Comparison of ENCODE assay signal across 25 cellular contexts in the genomic region with DNA sequence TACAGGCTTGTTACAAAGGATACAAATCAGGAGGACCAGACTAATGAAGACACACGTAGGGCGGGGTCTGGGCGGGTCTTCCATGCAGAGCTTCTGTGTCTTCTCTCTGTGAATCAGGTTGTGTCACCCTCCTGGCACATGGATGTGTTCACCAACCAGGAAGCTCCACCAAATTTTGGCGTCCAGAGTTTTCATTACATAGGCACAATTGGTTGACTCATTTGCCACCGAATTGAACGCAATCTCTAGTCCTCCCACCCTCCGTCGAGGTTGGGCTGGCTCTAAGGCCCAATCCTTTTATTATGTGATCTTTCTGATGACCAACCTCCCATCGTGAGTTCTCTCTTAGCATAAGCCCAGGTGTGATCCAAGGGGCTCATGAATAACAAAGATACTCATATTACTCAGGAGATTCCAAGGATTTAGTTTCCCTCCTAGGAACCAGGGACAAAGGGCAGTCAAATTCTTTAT. TPM values are rescaled to one million over a fixed set of nuclear protein-coding genes. Genes with fewer than 3 reads are reported as not detected.
A peak's percentile ranks its signal among the peaks of the same experiment; 100 is the strongest.
DNase-seq lines count a peak whose midpoint lies in the region; ATAC-seq lines count a peak whose summit lies in the region.
"Had no signal": no experiment of that assay in that cellular context is flagged by ENCODE, and none has a peak within 500 bp of the region (broad histone marks: within the 10 kb centered on the region; RNA-seq: fewer than 3 reads in every experiment).

No MANE protein-coding gene starts in this region.

- H3K27ac ChIP-seq in HUES48 (ENCODE audit: low read depth, low read length) = peak overlapping the region; percentile 96
- H3K27ac ChIP-seq in esophagus (ENCODE audit: low read depth in 2 of 2, low read length in 1 of 2) = peak overlapping the region; percentile 48 to 80
- peak overlapping the region; percentile 71 for H3K27ac ChIP-seq in thymus (ENCODE audit: low read depth)
- H3K27ac ChIP-seq: colonic mucosa, lower lobe of right lung, stomach had no signal

- 51 to 66% methylated on average over 9 of the region's 9 CpGs for WGBS in esophagus, 2 donors
- 86% methylated on average over 9 of the region's 9 CpGs for WGBS in thymus

- H3K4me3 ChIP-seq in HUES48 (ENCODE audit: low read depth, low read length) (peak overlapping the region; percentile 60), esophagus (ENCODE audit: low read depth in 1 of 2, low read length in 2 of 2) (no peak overlapping the region), thymus (ENCODE audit: low read length) (no peak overlapping the region)
- H3K4me3 ChIP-seq: colonic mucosa, lower lobe of right lung, stomach had no signal

- ATAC-seq in HG02870 (IDR thresholded peaks at IDR 0.05; ENCODE audit: unreplicated experiment) = no peak
- ATAC-seq: effector memory CD8-positive, alpha-beta T cell; HCT116; SK-N-SH treated with all-trans-retinoic acid at 6 μM for 48 hours had no signal

- H3K4me1 ChIP-seq in HUES48 (ENCODE audit: control insufficient read depth, insufficient read depth, low read length) (peaks cover 40% of the 10 kb centered on the region), esophagus (ENCODE audit: control insufficient read depth in 2 of 2, insufficient read depth in 2 of 2, low read length in 1 of 2) (peaks cover 5 to 9% of the 10 kb centered on the region in 2 donors), thymus (ENCODE audit: control insufficient read depth, insufficient read depth, low read length) (peaks cover 28% of the 10 kb centered on the region)
- H3K4me1 ChIP-seq: colonic mucosa had no signal

- peaks cover 29% of the 10 kb centered on the region for H3K36me3 ChIP-seq in HUES48 (ENCODE audit: control insufficient read depth, insufficient read depth, low read length)
- H3K36me3 ChIP-seq in esophagus (ENCODE audit: control insufficient read depth in 2 of 2, insufficient read depth in 2 of 2, low read length in 1 of 2) = no peaks in the 10 kb centered on the region
- H3K36me3 ChIP-seq in thymus (ENCODE audit: control insufficient read depth, insufficient read depth) = no peaks in the 10 kb centered on the region
- H3K36me3 ChIP-seq: colonic mucosa, lower lobe of right lung, stomach had no signal

- H3K9me3 ChIP-seq in HUES48 (ENCODE audit: control insufficient read depth, insufficient read depth, low read length) (peaks cover 31% of the 10 kb centered on the region), esophagus (ENCODE audit: control insufficient read depth in 2 of 2, insufficient read depth in 1 of 2, low read depth in 1 of 2, low read length in 1 of 2) (no peaks in the 10 kb centered on the region), thymus (ENCODE audit: control insufficient read depth) (peaks cover 2% of the 10 kb centered on the region)
- H3K9me3 ChIP-seq: colonic mucosa, lower lobe of right lung had no signal

- H3K9ac ChIP-seq in HUES48 (ENCODE audit: low read depth, low read length) = peak overlapping the region; percentile 71

- H3K27me3 ChIP-seq in HUES48 (ENCODE audit: control insufficient read depth, insufficient read depth, low read length) (no peaks in the 10 kb centered on the region), esophagus (ENCODE audit: control insufficient read depth in 1 of 2, insufficient read depth in 2 of 2, low read length in 2 of 2) (no peaks in the 10 kb centered on the region), thymus (ENCODE audit: control insufficient read depth, insufficient read depth) (no peaks in the 10 kb centered on the region)
- H3K27me3 ChIP-seq: colonic mucosa, stomach had no signal

- DNase-seq in iPS-NIHi7 (ENCODE audit: extremely low spot score) (peak; percentile 43), DMS79 (lab: John Stamatoyannopoulos, UW) (no peak)
- DNase-seq in activated CD4-positive, alpha-beta T cell treated with anti-CD3 and anti-CD28 coated beads for 48 hours = no peak
- DNase-seq: activated CD4-positive, alpha-beta memory T cell treated with anti-CD3 and anti-CD28 coated beads, Interleukin-2, amount 10 ng/mL, durations not matched to agents 7 days and 5 days; activated CD4-positive, CD25-positive, alpha-beta regulatory T cell; activated gamma-delta T cell; CD4-positive, CD25-positive, alpha-beta regulatory T cell; colonic mucosa; effector memory CD8-positive, alpha-beta T cell; GF-D8; KG1; MV-4-11; NCI-H1694; NCI-H2227 treated with DMSO at 0.1 percent for 48 hours; NCI-H748 treated with DMSO at 0.1 percent for 48 hours; occipital lobe; stomach; T-helper 9 cell had no signal

RNA-seq across cellular contexts. Expression of gene DDR1, which starts 36.3 kb away (rescaled TPM):
- polyA plus RNA-seq in esophagus = 100 to 1,000 TPM; 102 to 136 TPM
- 65.9 TPM for polyA plus RNA-seq in thymus
